ENCODE assay signal across 19 cellular contexts in the genomic region with DNA sequence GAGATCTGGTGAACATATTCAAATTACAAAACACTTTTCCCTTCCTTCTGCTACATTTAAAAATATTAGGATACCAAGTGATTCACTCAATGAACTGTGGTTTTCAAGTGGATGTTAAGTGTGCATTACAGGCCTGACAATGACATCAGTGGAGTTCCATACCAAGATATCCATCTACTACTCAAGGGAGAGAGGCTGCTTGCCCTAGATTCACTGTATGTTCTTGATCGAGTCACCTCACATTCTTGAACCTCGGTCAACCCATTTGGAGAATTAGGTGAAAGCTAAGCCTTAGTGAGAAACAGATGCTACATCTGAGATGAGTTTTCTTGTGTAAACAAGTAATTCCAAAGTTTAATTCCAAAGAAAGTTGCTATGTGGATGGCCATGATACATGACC.
DNase-seq lines count a peak whose midpoint lies in the region; ATAC-seq, FAIRE-seq and TF ChIP-seq lines count a peak whose summit lies in the region.
"Had no signal": no experiment of that assay in that cellular context is flagged by ENCODE, and none has a peak within 500 bp of the region (broad histone marks: within the 10 kb centered on the region; RNA-seq: fewer than 3 reads in every experiment).

No MANE protein-coding gene starts in this region.

- no peak overlapping the region for H2BK20ac ChIP-seq in H1 (ENCODE audit: low read length)

- POLR2A ChIA-PET in H1 (lab: Charles Lee; ENCODE audit: partially characterized antibody) = no interaction called here

- H3K27me3 ChIP-seq in BLaER1 = no peaks in the 10 kb centered on the region
- H3K27me3 ChIP-seq in H1 (replicated peaks in 1 of 4; ENCODE audit: control insufficient read depth in 3 of 4, extremely low read depth in 1 of 4, insufficient read depth in 3 of 4, low read length in 3 of 4) = no peaks in the 10 kb centered on the region
- no peaks in the 10 kb centered on the region for H3K27me3 ChIP-seq in left lung
- no peaks in the 10 kb centered on the region for H3K27me3 ChIP-seq in brain microvascular endothelial cell (replicated peaks)
- H3K27me3 ChIP-seq: SJSA1 had no signal

- H3K36me3 ChIP-seq in BLaER1 (no peaks in the 10 kb centered on the region), H1 (ENCODE audit: control insufficient read depth in 2 of 4, insufficient read depth in 4 of 4, low read length in 3 of 4) (no peaks in the 10 kb centered on the region), left lung (no peaks in the 10 kb centered on the region), brain microvascular endothelial cell (replicated peaks) (no peaks in the 10 kb centered on the region)
- H3K36me3 ChIP-seq: SJSA1 had no signal

- H2AFZ ChIP-seq in H1 (ENCODE audit: low read length) = 0 out of 2 replicates have a peak overlapping the region, but pooled peaks have one; percentile 39

- H2AK5ac ChIP-seq in H1 (ENCODE audit: low read depth, low read length) = no peak overlapping the region

- no peak overlapping the region for H2BK15ac ChIP-seq in H1 (ENCODE audit: low read length)

- no peaks in the 10 kb centered on the region for H3K23me2 ChIP-seq in H1 (ENCODE audit: low read depth, low read length)

- H3K9me3 ChIP-seq in BLaER1 (no peaks in the 10 kb centered on the region), H1 (ENCODE audit: insufficient read depth in 2 of 2, low read depth in 1 of 2, low read length in 1 of 2) (no peaks in the 10 kb centered on the region; a peak in 1 of 4 replicates), left lung (no peaks in the 10 kb centered on the region)
- H3K9me3 ChIP-seq: Caco-2, SJSA1 had no signal

- H3K79me2 ChIP-seq in H1 (ENCODE audit: control insufficient read depth in 1 of 2, insufficient read depth in 2 of 2, low read length in 2 of 2) = no peaks in the 10 kb centered on the region

- H3K79me1 ChIP-seq in H1 (ENCODE audit: low read depth, low read length) = no peaks in the 10 kb centered on the region

- peak overlapping the region; percentile 60; the same call in 1 of the 2 replicates for H3K4me2 ChIP-seq in BLaER1
- no peak overlapping the region for H3K4me2 ChIP-seq in H1 (ENCODE audit: insufficient read depth in 1 of 2, low read depth in 2 of 2, low read length in 2 of 2)

- DNase-seq in AG08395 (ENCODE audit: low spot score) (peak; percentile 22), H1 (ENCODE audit: low read depth in 1 of 2, low spot score in 2 of 2) (no peak), left lung (no peak), amygdala (lab: John Stamatoyannopoulos, UW) (no peak), brain microvascular endothelial cell (no peak), islet precursor cell (no peak)
- DNase-seq: Caco-2; CD4-positive, alpha-beta T cell; GF-D8; GOT3; IMR-90; NCI-H1048; NCI-H1436 treated with DMSO at 0.1 percent for 48 hours; NCI-H2029 had no signal

- TF ChIP-seq RAD21 in H1 (IDR thresholded peaks at IDR 0.05 in 1 of 2, conservative IDR thresholded peaks at IDR 0.05 in 1 of 2; ENCODE audit: low read depth in 2 of 2, low read length in 2 of 2) = no peak

- H3K23ac ChIP-seq in H1 (ENCODE audit: insufficient read length) = no peak overlapping the region

- H3K18ac ChIP-seq in H1 (ENCODE audit: extremely low read depth, low read length) = no peak overlapping the region

- no peak overlapping the region for H3K56ac ChIP-seq in H1 (replicated peaks; ENCODE audit: insufficient read length, low read depth, low read length)

- no peak overlapping the region for H2BK120ac ChIP-seq in H1 (replicated peaks; ENCODE audit: low read depth, low read length)

- no peak for FAIRE-seq in H1 (lab: Jason Lieb, UNC)
- FAIRE-seq: HTR-8/SVneo had no signal

- H3K4me3 ChIP-seq in BLaER1 = no peak overlapping the region
- H3K4me3 ChIP-seq in H1 (ENCODE audit: extremely low read depth in 1 of 4, insufficient read depth in 2 of 4, low read depth in 3 of 4, low read length in 4 of 4) = no peak overlapping the region
- no peak overlapping the region for H3K4me3 ChIP-seq in left lung
- H3K4me3 ChIP-seq in brain microvascular endothelial cell (ENCODE audit: low read depth, low read length) = no peak overlapping the region
- H3K4me3 ChIP-seq: SJSA1 had no signal

- H3K4me1 ChIP-seq in BLaER1 = peaks cover 18% of the 10 kb centered on the region
- no peaks in the 10 kb centered on the region for H3K4me1 ChIP-seq in H1 (replicated peaks in 1 of 4; ENCODE audit: control insufficient read depth in 3 of 4, insufficient read depth in 4 of 4, low read length in 3 of 4)
- no peaks in the 10 kb centered on the region for H3K4me1 ChIP-seq in left lung
- H3K4me1 ChIP-seq: Caco-2, SJSA1 had no signal

- no peak for TF ChIP-seq POLR2A in H1 (IDR thresholded peaks at IDR 0.05; ENCODE audit: control extremely low read depth in 1 of 2, low read depth in 2 of 2, low read length in 2 of 2)

- H3K4ac ChIP-seq in H1 (replicated peaks; ENCODE audit: insufficient read length, low read depth, low read length) = no peak overlapping the region

- no peak overlapping the region for H4K91ac ChIP-seq in H1 (replicated peaks; ENCODE audit: insufficient read length, low read length)

- H4K20me1 ChIP-seq in BLaER1 = no peaks in the 10 kb centered on the region
- H4K20me1 ChIP-seq in H1 (replicated peaks in 1 of 2; ENCODE audit: control insufficient read depth in 1 of 2, insufficient read depth in 2 of 2, low read length in 2 of 2) = no peaks in the 10 kb centered on the region

- H3K9ac ChIP-seq in BLaER1 = no peak overlapping the region
- no peak overlapping the region for H3K9ac ChIP-seq in H1 (replicated peaks in 1 of 4; ENCODE audit: extremely low read depth in 1 of 4, low read depth in 3 of 4, low read length in 3 of 4)

- H3K14ac ChIP-seq in H1 (ENCODE audit: insufficient read length) = no peak overlapping the region

- H3K27ac ChIP-seq in BLaER1 = no peak overlapping the region
- H3K27ac ChIP-seq in H1 (ENCODE audit: low read depth, low read length) = no peak overlapping the region
- H3K27ac ChIP-seq in left lung = no peak overlapping the region
- no peak overlapping the region for H3K27ac ChIP-seq in brain microvascular endothelial cell
- H3K27ac ChIP-seq: SJSA1 had no signal

- in situ Hi-C loops in brain microvascular endothelial cell (cut with HindIII; ENCODE audit: low pct_ligation_motif_present, low sequenced_read_pairs) = no loop called here

- H2BK5ac ChIP-seq in H1 (ENCODE audit: low read depth, low read length) = no peak overlapping the region

- CTCF ChIA-PET in H1 (lab: Charles Lee; ENCODE audit: partially characterized antibody) = no interaction called here

- TF ChIP-seq EP300 in H1 (IDR thresholded peaks at IDR 0.05; ENCODE audit: borderline replicate concordance in 1 of 2, low read depth in 2 of 2, low read length in 2 of 2) = no peak

- H2BK12ac ChIP-seq in H1 (ENCODE audit: low read depth, low read length) = no peak overlapping the region

- ATAC-seq in left lung (peak; percentile 43), GM21825 (IDR thresholded peaks at IDR 0.05; ENCODE audit: unreplicated experiment) (no peak)
- ATAC-seq: Panc1 had no signal

- 94% methylated on average over 2 of the region's 2 CpGs; no CpG with 5 or more reads in 1 of the 2 experiments for WGBS in H1 (ENCODE audit: extremely low coverage in 1 of 2, insufficient coverage in 1 of 2, insufficient read length in 1 of 2, insufficient replicate concordance in 2 of 2, low coverage in 1 of 2, low lambda C conversion rate in 2 of 2, missing lambda C conversion rate in 1 of 2), 2 experiments

- no peak for TF ChIP-seq CTCF in H1 (IDR thresholded peaks at IDR 0.05; ENCODE audit: control extremely low read depth in 1 of 3, insufficient read depth in 1 of 3, low read depth in 1 of 3, low read length in 3 of 3)
- no peak for TF ChIP-seq CTCF in left lung (IDR thresholded peaks at IDR 0.05)
- no peak for TF ChIP-seq CTCF in brain microvascular endothelial cell (IDR thresholded peaks at IDR 0.05; ENCODE audit: low read depth, low read length, missing control alignments)

- no peak overlapping the region for H4K8ac ChIP-seq in H1 (ENCODE audit: extremely low read depth, insufficient read depth, low read length)

- intact Hi-C loops in left lung (cut with DNase I) = no loop called here

- H4K5ac ChIP-seq in H1 (ENCODE audit: insufficient read length, low read depth, low read length) = no peak overlapping the region

TF ChIP-seq in H1, 55 proteins besides CTCF, POLR2A, EP300 and RAD21 (continues in another document):
- TF ChIP-seq SIRT6 (IDR thresholded peaks at IDR 0.05; ENCODE audit: low read length) (no peak), CEBPB (IDR thresholded peaks at IDR 0.05; ENCODE audit: low read depth, low read length) (no peak), CBX8 (IDR thresholded peaks at IDR 0.05; ENCODE audit: borderline replicate concordance, low read depth, low read length) (no peak), KDM5A (IDR thresholded peaks at IDR 0.05; ENCODE audit: low read length) (no peak), TCF12 (IDR thresholded peaks at IDR 0.05; ENCODE audit: low read depth, low read length) (no peak), POLR2AphosphoS5 (IDR thresholded peaks at IDR 0.05; ENCODE audit: low read depth, low read length) (no peak), EZH2 (IDR thresholded peaks at IDR 0.05; ENCODE audit: low read depth, low read length, severe bottlenecking) (no peak), HDAC2 (IDR thresholded peaks at IDR 0.05; ENCODE audit: borderline replicate concordance in 1 of 2, low read depth in 2 of 2, low read length in 2 of 2) (no peak), CTBP2 (IDR thresholded peaks at IDR 0.05; ENCODE audit: borderline replicate concordance, insufficient read depth, insufficient read length, low read length) (no peak), RBBP5 (IDR thresholded peaks at IDR 0.05; ENCODE audit: borderline replicate concordance, low read depth, low read length) (no peak), EGR1 (IDR thresholded peaks at IDR 0.05; ENCODE audit: borderline replicate concordance, low read depth, low read length) (no peak), TAF1 (IDR thresholded peaks at IDR 0.05; ENCODE audit: low read depth, low read length) (no peak), RFX5 (IDR thresholded peaks at IDR 0.05; ENCODE audit: borderline replicate concordance, low read depth, low read length) (no peak), SP2 (IDR thresholded peaks at IDR 0.05; ENCODE audit: low read length) (no peak)
- TF ChIP-seq, protein P1, sequence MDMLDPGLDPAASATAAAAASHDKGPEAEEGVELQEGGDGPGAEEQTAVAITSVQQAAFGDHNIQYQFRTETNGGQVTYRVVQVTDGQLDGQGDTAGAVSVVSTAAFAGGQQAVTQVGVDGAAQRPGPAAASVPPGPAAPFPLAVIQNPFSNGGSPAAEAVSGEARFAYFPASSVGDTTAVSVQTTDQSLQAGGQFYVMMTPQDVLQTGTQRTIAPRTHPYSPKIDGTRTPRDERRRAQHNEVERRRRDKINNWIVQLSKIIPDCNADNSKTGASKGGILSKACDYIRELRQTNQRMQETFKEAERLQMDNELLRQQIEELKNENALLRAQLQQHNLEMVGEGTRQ (IDR thresholded peaks at IDR 0.05; ENCODE audit: low read length) = no peak
- TF ChIP-seq, protein P2, sequence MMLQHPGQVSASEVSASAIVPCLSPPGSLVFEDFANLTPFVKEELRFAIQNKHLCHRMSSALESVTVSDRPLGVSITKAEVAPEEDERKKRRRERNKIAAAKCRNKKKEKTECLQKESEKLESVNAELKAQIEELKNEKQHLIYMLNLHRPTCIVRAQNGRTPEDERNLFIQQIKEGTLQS (IDR thresholded peaks at IDR 0.05; ENCODE audit: insufficient read depth, low read depth, low read length) = no peak
